In the genomic region with DNA sequence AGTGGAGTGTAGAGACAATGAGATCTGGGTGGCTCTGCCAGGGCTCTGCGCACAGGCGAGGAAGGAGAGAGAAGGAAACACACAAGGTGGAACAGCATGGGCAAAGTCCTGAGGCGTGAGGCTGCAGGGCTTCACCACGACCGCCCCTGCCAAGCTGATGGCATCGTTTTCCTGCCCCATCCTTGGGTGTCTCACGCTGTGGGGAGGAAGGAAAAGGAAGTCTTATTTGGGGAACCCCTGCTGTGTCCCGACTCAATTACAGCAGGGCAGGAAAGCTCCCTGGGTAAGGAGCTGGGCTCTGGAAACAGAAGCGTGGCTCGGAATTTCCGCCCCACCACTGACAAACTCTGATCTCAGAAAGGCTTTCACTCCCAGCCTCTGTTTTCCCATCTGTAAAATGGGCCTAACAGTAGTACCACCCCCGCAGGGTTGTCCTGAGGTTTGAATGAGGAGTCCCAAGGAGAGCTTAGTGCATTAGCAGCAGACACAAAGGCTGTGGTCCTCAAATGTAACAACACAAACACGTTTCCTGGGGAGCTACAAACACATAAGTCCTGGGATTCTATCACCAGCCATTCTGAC, we compare ENCODE assay signal across 20 cellular contexts. TPM values are rescaled to one million over a fixed set of nuclear protein-coding genes. Genes with fewer than 3 reads are reported as not detected.
DNase-seq lines count a peak whose midpoint lies in the region; ATAC-seq, FAIRE-seq and TF ChIP-seq lines count a peak whose summit lies in the region.
"Had no signal": no experiment of that assay in that cellular context is flagged by ENCODE, and none has a peak within 500 bp of the region (broad histone marks: within the 10 kb centered on the region; RNA-seq: fewer than 3 reads in every experiment).

No MANE protein-coding gene starts in this region.

- TF ChIP-seq POLR2A in HepG2 (IDR thresholded peaks at IDR 0.05; ENCODE audit: insufficient read depth in 1 of 2, low read depth in 2 of 2, low read length in 2 of 2), result no peak
- TF ChIP-seq POLR2A in right lobe of liver (IDR thresholded peaks at IDR 0.05), result no peak
- no peak for TF ChIP-seq POLR2A in endothelial cell of umbilical vein (IDR thresholded peaks at IDR 0.05; ENCODE audit: low read depth, low read length)

- H4K20me1 ChIP-seq in HepG2 (ENCODE audit: insufficient read depth, low read length), result no peaks in the 10 kb centered on the region
- H4K20me1 ChIP-seq in endothelial cell of umbilical vein (replicated peaks; ENCODE audit: control insufficient read depth, extremely low read depth, insufficient read depth, low read length), result no peaks in the 10 kb centered on the region

- H3K4me3 ChIP-seq in HepG2 (replicated peaks in 1 of 3; ENCODE audit: insufficient read depth in 1 of 3, low read depth in 2 of 3, low read length in 3 of 3) (no peak overlapping the region), right lobe of liver (no peak overlapping the region), endothelial cell of umbilical vein (replicated peaks in 1 of 3; ENCODE audit: insufficient read depth in 1 of 3, low read depth in 1 of 3, low read length in 3 of 3) (no peak overlapping the region), neuronal stem cell (ENCODE audit: low read length in 2 of 2) (no peak overlapping the region), upper lobe of right lung (no peak overlapping the region)

- H3K4me2 ChIP-seq in HepG2 (ENCODE audit: low read depth, low read length) (no peak overlapping the region), endothelial cell of umbilical vein (ENCODE audit: insufficient read depth, low read length) (no peak overlapping the region), neuronal stem cell (ENCODE audit: insufficient read depth, low read length, poor library complexity, severe bottlenecking) (no peak overlapping the region)

- H3K4me1 Mint-ChIP-seq in activated CD4-positive, alpha-beta T cell treated with anti-CD3 and anti-CD28 coated beads, Interleukin-2, amount 10 ng/mL, durations not matched to agents 24 days and 14 days, result no peaks in the 10 kb centered on the region

- TF ChIP-seq EP300 in HepG2 (IDR thresholded peaks at IDR 0.05; ENCODE audit: low read depth in 2 of 2, low read length in 2 of 2) (no peak), HepG2 (CRISPR knock-in tag; IDR thresholded peaks at IDR 0.05; ENCODE audit: borderline replicate concordance) (no peak)

- DNase-seq in HepG2 (ENCODE audit: low spot score) (no peak), right lobe of liver (no peak), endothelial cell of umbilical vein (ENCODE audit: low read depth, low spot score) (no peak), neuronal stem cell (ENCODE audit: low spot score) (no peak), upper lobe of right lung (peak; percentile 36), NAMALWA (ENCODE audit: low spot score) (no peak), NCI-H2196 treated with DMSO at 0.1 percent for 48 hours (lab: John Stamatoyannopoulos, UW; ENCODE audit: unreplicated experiment) (no peak)
- no peak for DNase-seq in activated CD4-positive, alpha-beta T cell treated with anti-CD3 and anti-CD28 coated beads, Interleukin-2, amount 10 ng/mL, durations not matched to agents 24 days and 14 days
- DNase-seq: AML-193; CD8-positive, alpha-beta T cell; DMS79 treated with DMSO at 0.1 percent for 48 hours; KBM-7; NCI-H1092; NCI-H2107; NCI-H345 had no signal

- ATAC-seq in HepG2 (no peak), right lobe of liver (no peak), upper lobe of right lung (no peak)
- ATAC-seq: CD8-positive, alpha-beta T cell; HCT116 had no signal

- no TSS peak for BruUV-seq in HepG2 (replicated peaks; lab: Mats Ljungman, UMichigan)
- no TSS peak for BruUV-seq in endothelial cell of umbilical vein (replicated peaks; lab: Mats Ljungman, UMichigan)

- H3K27ac ChIP-seq in HepG2 (ENCODE audit: extremely low read length, insufficient read depth, low read length), result no peak overlapping the region
- H3K27ac ChIP-seq in right lobe of liver, result peak overlapping the region in 1 of 3 donors; percentile 47
- peak overlapping the region; percentile 99 for H3K27ac ChIP-seq in endothelial cell of umbilical vein (ENCODE audit: insufficient read depth, low read depth, low read length)
- H3K27ac ChIP-seq in neuronal stem cell (replicated peaks; ENCODE audit: low read length), result no peak overlapping the region
- H3K27ac ChIP-seq in upper lobe of right lung, result peak overlapping the region; percentile 75
- H3K27ac ChIP-seq: HL-60 had no signal

- H3K79me1 ChIP-seq in neuronal stem cell (ENCODE audit: low read depth, low read length), result no peaks in the 10 kb centered on the region

- FAIRE-seq in HepG2 (lab: Jason Lieb, UNC) (no peak), endothelial cell of umbilical vein (lab: Jason Lieb, UNC) (no peak)
- FAIRE-seq: D721Med, G401.6, GM12892 had no signal

- H3K14ac ChIP-seq in neuronal stem cell (ENCODE audit: low read length), result no peak overlapping the region

- H2BK5ac ChIP-seq in neuronal stem cell (ENCODE audit: low read length), result no peak overlapping the region

- no peak overlapping the region for H3K4me3 Mint-ChIP-seq in activated CD4-positive, alpha-beta T cell treated with anti-CD3 and anti-CD28 coated beads, Interleukin-2, amount 10 ng/mL, durations not matched to agents 24 days and 14 days
- H3K4me3 Mint-ChIP-seq: CD8-positive, alpha-beta T cell had no signal

- H2AK5ac ChIP-seq in neuronal stem cell (ENCODE audit: low read depth, low read length), result peak overlapping the region; percentile 44

- dilution Hi-C loops in endothelial cell of umbilical vein (cut with MboI; ENCODE audit: extremely low pct_ligation_motif_present, low sequenced_read_pairs), result no loop called here

- no peak overlapping the region for H2BK12ac ChIP-seq in neuronal stem cell (ENCODE audit: low read length)

- no peaks in the 10 kb centered on the region for H3K9me1 ChIP-seq in endothelial cell of umbilical vein (replicated peaks; ENCODE audit: control insufficient read depth, extremely low read depth, insufficient read depth, low read length)

- no peak overlapping the region for H3K27ac Mint-ChIP-seq in activated CD4-positive, alpha-beta T cell treated with anti-CD3 and anti-CD28 coated beads, Interleukin-2, amount 10 ng/mL, durations not matched to agents 24 days and 14 days
- H3K27ac Mint-ChIP-seq: CD8-positive, alpha-beta T cell had no signal

- in situ Hi-C loops in HepG2 (cut with HindIII; ENCODE audit: extremely low pct_ligation_motif_present, low pct_unique_long_range_greater_than_20kb), result no loop called here

- H4K8ac ChIP-seq in neuronal stem cell (ENCODE audit: low read depth, low read length), result no peak overlapping the region

- 37% methylated on average over 13 of the region's 13 CpGs for WGBS in HepG2 (ENCODE audit: low lambda C conversion rate)
- 75% methylated on average over 8 of the region's 13 CpGs for WGBS in right lobe of liver (ENCODE audit: insufficient coverage, low coverage, low lambda C conversion rate, missing lambda C conversion rate)
- no CpG with 5 or more reads among the region's 13 CpGs for WGBS in neuronal stem cell (ENCODE audit: extremely low coverage in 2 of 2, insufficient read length in 2 of 2, insufficient replicate concordance in 1 of 2), 2 donors

- intact Hi-C loops in HepG2 (cut with micrococcal nuclease; ENCODE audit: unreplicated experiment), result no loop called here
- intact Hi-C loops in right lobe of liver (cut with DNase I), result no loop called here
- intact Hi-C loops in endothelial cell of umbilical vein (cut with micrococcal nuclease), result no loop called here
- intact Hi-C loops in upper lobe of right lung (cut with DNase I), result no loop called here
- intact Hi-C loops in activated CD4-positive, alpha-beta T cell treated with anti-CD3 and anti-CD28 coated beads, Interleukin-2, amount 10 ng/mL, durations not matched to agents 24 days and 14 days (cut with micrococcal nuclease), result no loop called here

- no peak overlapping the region for H2BK120ac ChIP-seq in neuronal stem cell (ENCODE audit: low read depth, low read length)

- peaks cover 19% of the 10 kb centered on the region; the same call in 1 of the 2 replicates for H3K4me1 ChIP-seq in HepG2 (ENCODE audit: insufficient read depth, low read length)
- no peaks in the 10 kb centered on the region for H3K4me1 ChIP-seq in right lobe of liver
- H3K4me1 ChIP-seq in endothelial cell of umbilical vein (ENCODE audit: control insufficient read depth, extremely low read depth, insufficient read depth, low read length), result peaks cover 79% of the 10 kb centered on the region
- peaks cover 25 to 29% of the 10 kb centered on the region in 2 donors for H3K4me1 ChIP-seq in neuronal stem cell (ENCODE audit: control insufficient read depth in 2 of 2, insufficient read depth in 1 of 2, low read depth in 1 of 2, low read length in 2 of 2)
- H3K4me1 ChIP-seq in upper lobe of right lung, result peaks cover 25% of the 10 kb centered on the region

- H2BK15ac ChIP-seq in neuronal stem cell (ENCODE audit: low read length), result peak overlapping the region; percentile 7

- no peaks in the 10 kb centered on the region for H3K9me3 ChIP-seq in HepG2 (ENCODE audit: low read length)
- no peaks in the 10 kb centered on the region for H3K9me3 ChIP-seq in right lobe of liver
- no peaks in the 10 kb centered on the region for H3K9me3 ChIP-seq in endothelial cell of umbilical vein (replicated peaks; ENCODE audit: control insufficient read depth, insufficient read depth, low read length)
- no peaks in the 10 kb centered on the region for H3K9me3 ChIP-seq in neuronal stem cell (replicated peaks in 1 of 2; ENCODE audit: control insufficient read depth in 2 of 2, insufficient read depth in 1 of 2, low read depth in 1 of 2, low read length in 2 of 2)
- H3K9me3 ChIP-seq in upper lobe of right lung, result no peaks in the 10 kb centered on the region

- POLR2A ChIA-PET in HepG2 (lab: Yijun Ruan, JAX) (no interaction called here), endothelial cell of umbilical vein (lab: Charles Lee) (no interaction called here)

- no peak overlapping the region for H3K23ac ChIP-seq in neuronal stem cell (ENCODE audit: low read depth, low read length, poor library complexity)

- peaks cover 39% of the 10 kb centered on the region for H3K27me3 Mint-ChIP-seq in activated CD4-positive, alpha-beta T cell treated with anti-CD3 and anti-CD28 coated beads, Interleukin-2, amount 10 ng/mL, durations not matched to agents 24 days and 14 days

- no peak overlapping the region for H2AFZ ChIP-seq in HepG2 (ENCODE audit: low read length)
- H2AFZ ChIP-seq in endothelial cell of umbilical vein (ENCODE audit: low read depth, low read length), result no peak overlapping the region
- H2AFZ ChIP-seq in neuronal stem cell (ENCODE audit: low read length), result no peak overlapping the region

- no peak overlapping the region for H3K9ac ChIP-seq in HepG2 (ENCODE audit: insufficient read depth, low read depth, low read length)
- peak overlapping the region; percentile 98 for H3K9ac ChIP-seq in endothelial cell of umbilical vein (replicated peaks; ENCODE audit: extremely low read depth, insufficient read depth, low read length)
- no peak overlapping the region for H3K9ac ChIP-seq in neuronal stem cell (ENCODE audit: low read depth, low read length, poor library complexity)

- no peak for TF ChIP-seq CTCF in HepG2 (CRISPR knock-in tag; IDR thresholded peaks at IDR 0.05)
- TF ChIP-seq CTCF in right lobe of liver (IDR thresholded peaks at IDR 0.05), result no peak
- no peak for TF ChIP-seq CTCF in endothelial cell of umbilical vein (IDR thresholded peaks at IDR 0.05; ENCODE audit: extremely low read depth in 1 of 2, insufficient read depth in 1 of 2, low read depth in 1 of 2, low read length in 2 of 2)
- TF ChIP-seq CTCF in upper lobe of right lung (IDR thresholded peaks at IDR 0.05), result no peak

- CTCF ChIA-PET in HepG2 (lab: Yijun Ruan, JAX; ENCODE audit: low intra/inter-chr PET ratio, low total read pairs) (no interaction called here), endothelial cell of umbilical vein (lab: Charles Lee) (interaction anchor here (9.6 kb wide), 1 partner anchor 20 kb away, joined by 66 read pairs; no protein-coding TSS in a partner anchor)

- H3K79me2 ChIP-seq in HepG2 (ENCODE audit: insufficient read depth, low read length) (no peaks in the 10 kb centered on the region), endothelial cell of umbilical vein (ENCODE audit: control insufficient read depth, insufficient read depth, low read length) (peaks cover 27% of the 10 kb centered on the region)

- TF ChIP-seq RAD21 in HepG2 (CRISPR knock-in tag; IDR thresholded peaks at IDR 0.05), result no peak

- peak overlapping the region; percentile 31 for H3K18ac ChIP-seq in neuronal stem cell (ENCODE audit: low read length)

- no peak overlapping the region for H4K91ac ChIP-seq in neuronal stem cell (ENCODE audit: low read depth, low read length, poor library complexity)

- no peak overlapping the region for H3K4ac ChIP-seq in neuronal stem cell (ENCODE audit: low read length)

- H3K36me3 Mint-ChIP-seq in activated CD4-positive, alpha-beta T cell treated with anti-CD3 and anti-CD28 coated beads, Interleukin-2, amount 10 ng/mL, durations not matched to agents 24 days and 14 days (ENCODE audit: low read depth), result no peaks in the 10 kb centered on the region
- H3K36me3 Mint-ChIP-seq: CD8-positive, alpha-beta T cell had no signal

- no peaks in the 10 kb centered on the region for H3K9me3 Mint-ChIP-seq in activated CD4-positive, alpha-beta T cell treated with anti-CD3 and anti-CD28 coated beads, Interleukin-2, amount 10 ng/mL, durations not matched to agents 24 days and 14 days
- H3K9me3 Mint-ChIP-seq: CD8-positive, alpha-beta T cell had no signal

- no peaks in the 10 kb centered on the region for H3K36me3 ChIP-seq in HepG2 (replicated peaks in 1 of 2; ENCODE audit: control insufficient read depth in 1 of 2, insufficient read depth in 2 of 2, low read length in 2 of 2)
- no peaks in the 10 kb centered on the region for H3K36me3 ChIP-seq in right lobe of liver
- no peaks in the 10 kb centered on the region for H3K36me3 ChIP-seq in endothelial cell of umbilical vein (ENCODE audit: control insufficient read depth in 2 of 2, extremely low read depth in 1 of 2, insufficient read depth in 2 of 2, low read length in 2 of 2)
- H3K36me3 ChIP-seq in neuronal stem cell (replicated peaks in 1 of 2; ENCODE audit: control insufficient read depth in 2 of 2, insufficient read depth in 2 of 2, low read length in 2 of 2), result no peaks in the 10 kb centered on the region
- no peaks in the 10 kb centered on the region for H3K36me3 ChIP-seq in upper lobe of right lung

- H3K27me3 ChIP-seq in HepG2 (ENCODE audit: control insufficient read depth in 1 of 2, insufficient read depth in 2 of 2, low read length in 2 of 2), result peaks cover 15 to 75% of the 10 kb centered on the region in 2 experiments; a peak in 4 of 5 replicates
- no peaks in the 10 kb centered on the region for H3K27me3 ChIP-seq in right lobe of liver
- no peaks in the 10 kb centered on the region for H3K27me3 ChIP-seq in endothelial cell of umbilical vein (ENCODE audit: control insufficient read depth in 2 of 2, insufficient read depth in 2 of 2, low read length in 2 of 2)
- no peaks in the 10 kb centered on the region for H3K27me3 ChIP-seq in neuronal stem cell (ENCODE audit: control insufficient read depth in 3 of 3, insufficient read depth in 3 of 3, low read depth in 1 of 3, low read length in 3 of 3)
- H3K27me3 ChIP-seq in upper lobe of right lung, result no peaks in the 10 kb centered on the region

RNA-seq across cellular contexts. Expression of gene CDH5, which starts 3.2 kb away (rescaled TPM):
- total RNA-seq in HepG2 (2016; rRNA removed; fragmentation: Illumina TruSeq; extraction: Trizol) (0.34 and 0.71 TPM in 2 replicates), right lobe of liver (10 to 100 TPM in 5 of 6 experiments, 1 to 10 TPM in 1; 9.0 to 25.7 (median 15.4) TPM), endothelial cell of umbilical vein (765 and 804 TPM in 2 replicates), upper lobe of right lung (144 TPM)
- total RNA-seq in HepG2 (2016; cell fraction: cytosol; rRNA removed; fragmentation: Illumina TruSeq; extraction: Trizol; ENCODE audit: low read depth), result not detected in 2 replicates
- 0.37 and 0.46 TPM in 2 replicates for total RNA-seq in HepG2 (2016; cell fraction: insoluble cytoplasmic fraction; rRNA removed; fragmentation: Illumina TruSeq; extraction: Trizol)
- total RNA-seq in HepG2 (2016; cell fraction: membrane; rRNA removed; fragmentation: Illumina TruSeq; extraction: Trizol), result 0.15 and 0.24 TPM in 2 replicates
- 0.53 and 0.99 TPM in 2 replicates for total RNA-seq in HepG2 (2016; cell fraction: nucleus; rRNA removed; fragmentation: Illumina TruSeq; extraction: Trizol)
- polyA plus RNA-seq in HepG2 (2011; rRNA removed) (1.0 and 1.1 TPM in 2 replicates), endothelial cell of umbilical vein (815 and 836 TPM in 2 replicates)
- polyA plus RNA-seq in HepG2 (2011; cell fraction: cytosol; rRNA removed), result 0.85 and 1.1 TPM in 2 replicates
- 0.78 and 1.3 TPM in 2 replicates for polyA plus RNA-seq in HepG2 (2011; cell fraction: nucleus; rRNA removed)
- 0.63 and 2.2 TPM in 2 replicates for polyA plus RNA-seq in HepG2 (2012)
- polyA plus RNA-seq in HepG2 (2016; cell fraction: cytosol; fragmentation: Illumina TruSeq; extraction: Trizol; ENCODE audit: low read depth), result 0.03 and 0.07 TPM in 2 replicates
- 0.11 and 0.25 TPM in 2 replicates for polyA plus RNA-seq in HepG2 (2016; cell fraction: insoluble cytoplasmic fraction; fragmentation: Illumina TruSeq; extraction: Trizol; ENCODE audit: low read depth)
- polyA plus RNA-seq in HepG2 (2016; cell fraction: membrane; fragmentation: Illumina TruSeq; extraction: Trizol; ENCODE audit: low read depth), result 0.09 and 0.19 TPM in 2 replicates
- polyA plus RNA-seq in HepG2 (2016; cell fraction: nucleus; fragmentation: Illumina TruSeq; extraction: Trizol; ENCODE audit: insufficient read depth, low read depth), result 0.67 and 0.83 TPM in 2 replicates
- polyA minus RNA-seq in HepG2 (2011; rRNA and poly(A)+ RNA removed; ENCODE audit: low replicate concordance), result 1.8 and 2.9 TPM in 2 replicates
- polyA minus RNA-seq in HepG2 (2011; cell fraction: cytosol; rRNA and poly(A)+ RNA removed), result 0.35 and 1.8 TPM in 2 replicates
- 0.99 and 3.0 TPM in 2 replicates for polyA minus RNA-seq in HepG2 (2011; cell fraction: nucleus; rRNA and poly(A)+ RNA removed)
- 612 and 674 TPM in 2 replicates for polyA plus RNA-seq in endothelial cell of umbilical vein (2011; cell fraction: cytosol; rRNA removed)
- 968 and 1,022 TPM in 2 replicates for polyA plus RNA-seq in endothelial cell of umbilical vein (2011; cell fraction: nucleus; rRNA removed)
- polyA plus RNA-seq in endothelial cell of umbilical vein (2012), result 660 and 706 TPM in 2 replicates
- 1,106 and 1,227 TPM in 2 replicates for polyA minus RNA-seq in endothelial cell of umbilical vein
- 1.3 TPM for polyA minus RNA-seq in endothelial cell of umbilical vein (2011; cell fraction: cytosol; rRNA and poly(A)+ RNA removed)
- polyA minus RNA-seq in endothelial cell of umbilical vein (2011; cell fraction: nucleus; rRNA and poly(A)+ RNA removed), result 678 and 739 TPM in 2 replicates
- 0.21 TPM for polyA plus RNA-seq in neuronal stem cell (2013, experiment 1 of 2)
- polyA plus RNA-seq in neuronal stem cell (2013, experiment 2 of 2), result 0.25 TPM
- total RNA-seq in activated CD4-positive, alpha-beta T cell treated with anti-CD3 and anti-CD28 coated beads, Interleukin-2, amount 10 ng/mL, durations not matched to agents 24 days and 14 days, result not detected in 2 replicates
- total RNA-seq: CD8-positive, alpha-beta T cell had no signal

Comparison
In these comparisons a context has a peak if more than half of its experiments do, and no peak if none do; other contexts are left out.
1. H3K27ac ChIP-seq: peak in endothelial cell of umbilical vein (single experiment) and upper lobe of right lung (single experiment); none in HepG2 (single experiment) and neuronal stem cell (single experiment).